Comparison of ENCODE assay signal across 9 cellular contexts in genomic region chr19:41861846-41862245, GRCh38. TPM values are rescaled to one million over a fixed set of nuclear protein-coding genes. Genes with fewer than 3 reads are reported as not detected.
A peak's percentile ranks its signal among the peaks of the same experiment; 100 is the strongest.
DNase-seq lines count a peak whose midpoint lies in the region; ATAC-seq and TF ChIP-seq lines count a peak whose summit lies in the region.
"Had no signal": no experiment of that assay in that cellular context is flagged by ENCODE, and none has a peak within 500 bp of the region (broad histone marks: within the 10 kb centered on the region; RNA-seq: fewer than 3 reads in every experiment).

No MANE protein-coding gene starts in this region.

- H3K9me3 Mint-ChIP-seq in neural crest cell = no peaks in the 10 kb centered on the region

- H3K27me3 ChIP-seq in OCI-LY3 (ENCODE audit: low read depth, low read length) (no peaks in the 10 kb centered on the region), ectodermal cell (ENCODE audit: control insufficient read depth, insufficient read depth, low read length, poor library complexity, severe bottlenecking) (no peaks in the 10 kb centered on the region), body of pancreas (no peaks in the 10 kb centered on the region)

- H3K9ac ChIP-seq in ES-I3 (ENCODE audit: low read depth, low read length) = peak overlapping the region; percentile 98; the same call in 1 of the 2 replicates
- peak overlapping the region; percentile 97; the same call in 1 of the 2 replicates for H3K9ac ChIP-seq in OCI-LY3 (ENCODE audit: low read length)

- peaks cover 68% of the 10 kb centered on the region for H3K79me2 ChIP-seq in OCI-LY3 (ENCODE audit: low read length)

- peaks cover 30% of the 10 kb centered on the region for H3K36me3 Mint-ChIP-seq in neural crest cell (ENCODE audit: low read depth)

- H3K4me1 ChIP-seq in ES-I3 (ENCODE audit: insufficient read depth, low read length) (peaks cover 19% of the 10 kb centered on the region), OCI-LY3 (ENCODE audit: low read length) (peaks cover 57% of the 10 kb centered on the region), ectodermal cell (ENCODE audit: control insufficient read depth, insufficient read depth, low read length) (peaks cover 17% of the 10 kb centered on the region), body of pancreas (peaks cover 60% of the 10 kb centered on the region)

- ATAC-seq in body of pancreas (no peak), HG03342 (IDR thresholded peaks at IDR 0.05; ENCODE audit: unreplicated experiment) (no peak), GM21390 (IDR thresholded peaks at IDR 0.05; ENCODE audit: unreplicated experiment) (no peak)

- H3K27ac ChIP-seq in OCI-LY3 (ENCODE audit: low read length) (peak overlapping the region; percentile 88; the same call in 1 of the 2 replicates), ectodermal cell (ENCODE audit: insufficient read depth, low read depth, low read length, poor library complexity, severe bottlenecking) (no peak overlapping the region), body of pancreas (no peak overlapping the region)

- H3K4me1 Mint-ChIP-seq in neural crest cell = peaks cover 42% of the 10 kb centered on the region

- DNase-seq in neural crest cell (ENCODE audit: low read depth, low spot score) (no peak), body of pancreas (no peak), amniotic stem cell (lab: John Stamatoyannopoulos, UW) (no peak)

- peak overlapping the region; percentile 92 for H3K4me2 ChIP-seq in OCI-LY3 (ENCODE audit: low read length)

- WGBS in ectodermal cell, 2 experiments = 96% methylated on average over 9 of the region's 9 CpGs
- 53 to 64% methylated on average over 9 of the region's 9 CpGs for WGBS in body of pancreas, 2 donors

- H3K9me3 ChIP-seq in ES-I3 (ENCODE audit: control insufficient read depth, insufficient read depth, low read length) (no peaks in the 10 kb centered on the region), OCI-LY3 (ENCODE audit: insufficient read depth, low read length) (no peaks in the 10 kb centered on the region), ectodermal cell (ENCODE audit: control insufficient read depth, low read length) (no peaks in the 10 kb centered on the region), body of pancreas (no peaks in the 10 kb centered on the region)

- no peak overlapping the region for H2AFZ ChIP-seq in OCI-LY3 (ENCODE audit: low read depth, low read length)

- H3K27ac Mint-ChIP-seq in neural crest cell (ENCODE audit: unreplicated experiment) = peak overlapping the region; percentile 98

- intact Hi-C loops in body of pancreas (cut with DNase I) = no loop called here

- H3K4me3 ChIP-seq in OCI-LY3 (ENCODE audit: low read length) = peak overlapping the region; percentile 82
- H3K4me3 ChIP-seq in ectodermal cell (ENCODE audit: insufficient read depth, low read depth, low read length) = peak overlapping the region; percentile 74
- no peak overlapping the region for H3K4me3 ChIP-seq in body of pancreas

- H3K4me3 Mint-ChIP-seq in neural crest cell = peak overlapping the region; percentile 94

- peaks cover 48% of the 10 kb centered on the region for H4K20me1 ChIP-seq in OCI-LY3 (ENCODE audit: insufficient read depth, low read length)

- no peak for TF ChIP-seq POLR2A in body of pancreas (IDR thresholded peaks at IDR 0.05)

- TF ChIP-seq CTCF in OCI-LY3 (IDR thresholded peaks at IDR 0.05; ENCODE audit: low read depth, low read length) (no peak), neural crest cell (conservative IDR thresholded peaks at IDR 0.05) (no peak), body of pancreas (IDR thresholded peaks at IDR 0.05) (no peak)

- H3K36me3 ChIP-seq in ES-I3 (ENCODE audit: insufficient read depth, low read length) (peaks cover 49% of the 10 kb centered on the region), OCI-LY3 (replicated peaks; ENCODE audit: low read depth, low read length) (peaks cover 55% of the 10 kb centered on the region), ectodermal cell (ENCODE audit: control insufficient read depth, insufficient read depth, low read length) (peaks cover 42% of the 10 kb centered on the region), body of pancreas (replicated peaks in 1 of 2; ENCODE audit: insufficient read depth in 1 of 2, low read depth in 2 of 2) (peaks cover 7 to 14% of the 10 kb centered on the region in 2 donors)

- H3K27me3 Mint-ChIP-seq in neural crest cell (ENCODE audit: low read depth) = peaks cover 20% of the 10 kb centered on the region

RNA-seq across cellular contexts. Expression of gene RPS19, which starts 1.8 kb away (rescaled TPM):
- polyA plus RNA-seq in ectodermal cell (2013, experiment 1 of 4) = 4,530 TPM
- polyA plus RNA-seq in ectodermal cell (2013, experiment 2 of 4) = 4,900 TPM
- 5,092 TPM for polyA plus RNA-seq in ectodermal cell (2013, experiment 3 of 4)
- polyA plus RNA-seq in ectodermal cell (2013, experiment 4 of 4) = 5,295 TPM
- 2,492 and 2,613 TPM in 2 replicates for total RNA-seq in neural crest cell
- total RNA-seq in body of pancreas = 100 to 1,000 TPM; 454 to 832 TPM

RNA-seq across cellular contexts. Expression of gene CD79A, which starts 15.2 kb away (rescaled TPM):
- polyA plus RNA-seq in ectodermal cell (2013, experiment 1 of 4) = 0.56 TPM
- polyA plus RNA-seq in ectodermal cell (2013, experiment 2 of 4) = 0.64 TPM
- polyA plus RNA-seq in ectodermal cell (2013, experiment 3 of 4) = 0.21 TPM
- 0.69 TPM for polyA plus RNA-seq in ectodermal cell (2013, experiment 4 of 4)
- total RNA-seq in neural crest cell (0.32 and 0.70 TPM in 2 replicates), body of pancreas (not detected)
- total RNA-seq: frontal cortex had no signal

RNA-seq across cellular contexts. Expression of gene DMRTC2, which starts 17.0 kb away (rescaled TPM):
- polyA plus RNA-seq in ectodermal cell (2013, experiment 1 of 4) = not detected
- not detected for polyA plus RNA-seq in ectodermal cell (2013, experiment 2 of 4)
- polyA plus RNA-seq in ectodermal cell (2013, experiment 3 of 4) = not detected
- polyA plus RNA-seq in ectodermal cell (2013, experiment 4 of 4) = not detected
- total RNA-seq in neural crest cell (not detected in 2 replicates), body of pancreas (not detected)
- total RNA-seq: frontal cortex had no signal

RNA-seq across cellular contexts. Expression of gene LYPD4, which starts 17.4 kb away (rescaled TPM):
- polyA plus RNA-seq in ectodermal cell (2013, experiment 1 of 4) = not detected
- not detected for polyA plus RNA-seq in ectodermal cell (2013, experiment 2 of 4)
- not detected for polyA plus RNA-seq in ectodermal cell (2013, experiment 3 of 4)
- not detected for polyA plus RNA-seq in ectodermal cell (2013, experiment 4 of 4)
- total RNA-seq in neural crest cell (not detected in 2 replicates), body of pancreas (not detected)
- total RNA-seq: frontal cortex had no signal

RNA-seq across cellular contexts. Expression of gene ARHGEF1, which starts 21.1 kb away (rescaled TPM):
- polyA plus RNA-seq in ectodermal cell (2013, experiment 1 of 4) = 53.0 TPM
- polyA plus RNA-seq in ectodermal cell (2013, experiment 2 of 4) = 40.3 TPM
- polyA plus RNA-seq in ectodermal cell (2013, experiment 3 of 4) = 31.7 TPM
- 38.1 TPM for polyA plus RNA-seq in ectodermal cell (2013, experiment 4 of 4)
- total RNA-seq in neural crest cell = 62.3 and 69.9 TPM in 2 replicates
- total RNA-seq in body of pancreas = 100 to 1,000 TPM in 1 of 2 donors, 10 to 100 TPM in 1; 43.8 to 104 TPM

Comparison
In these comparisons a context has a peak if more than half of its experiments do, and no peak if none do; other contexts are left out.
1. H3K4me3 ChIP-seq: peak in OCI-LY3 (single experiment) and ectodermal cell (single experiment); none in body of pancreas (0 of 2).